Comparison of ENCODE assay signal across 11 cellular contexts in the genomic region with DNA sequence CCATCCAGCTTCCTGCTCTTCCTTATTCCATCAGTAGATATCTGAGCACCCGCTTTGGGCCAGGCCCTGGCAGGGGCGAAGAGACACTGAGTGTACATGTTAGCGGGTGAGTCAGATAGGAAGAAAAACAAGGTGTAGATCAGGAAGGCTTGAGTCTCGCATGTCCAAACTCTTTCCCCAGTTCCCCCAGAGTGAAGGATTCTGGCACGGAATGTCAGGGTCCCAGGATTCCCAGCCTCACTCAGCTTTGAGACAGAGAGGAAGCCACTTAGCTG. TPM values are rescaled to one million over a fixed set of nuclear protein-coding genes. Genes with fewer than 3 reads are reported as not detected.
DNase-seq lines count a peak whose midpoint lies in the region; ATAC-seq and TF ChIP-seq lines count a peak whose summit lies in the region.
"Had no signal": no experiment of that assay in that cellular context is flagged by ENCODE, and none has a peak within 500 bp of the region (broad histone marks: within the 10 kb centered on the region; RNA-seq: fewer than 3 reads in every experiment).

No MANE protein-coding gene starts in this region.

- no peaks in the 10 kb centered on the region for H3K36me3 ChIP-seq in DND-41 (ENCODE audit: insufficient read depth, low read length)

- H3K79me2 ChIP-seq in DND-41 (ENCODE audit: insufficient read depth, low read length) = no peaks in the 10 kb centered on the region

- H3K4me1 ChIP-seq in DND-41 (ENCODE audit: insufficient read depth, low read length) = peaks cover 35% of the 10 kb centered on the region
- H3K4me1 ChIP-seq: A549 had no signal

- H3K9me3 Mint-ChIP-seq in neural crest cell = no peaks in the 10 kb centered on the region
- H3K9me3 Mint-ChIP-seq: CD4-positive, CD25-positive, alpha-beta regulatory T cell had no signal

- H2AFZ ChIP-seq in DND-41 (ENCODE audit: low read depth, low read length) = no peak overlapping the region

- no peak overlapping the region for H3K4me2 ChIP-seq in DND-41 (ENCODE audit: insufficient read depth, low read length)
- H3K4me2 ChIP-seq: A549 had no signal

- H3K27ac ChIP-seq in DND-41 (ENCODE audit: low read length) = peak overlapping the region; percentile 54

- no peak overlapping the region; the same call in 1 of the 2 replicates for H3K9ac ChIP-seq in DND-41 (ENCODE audit: low read depth, low read length)

- H3K27me3 Mint-ChIP-seq in neural crest cell (ENCODE audit: low read depth) = peaks cover 3% of the 10 kb centered on the region

- TF ChIP-seq CTCF in DND-41 (IDR thresholded peaks at IDR 0.05; ENCODE audit: borderline replicate concordance, extremely low read depth, low read length, poor library complexity, severe bottlenecking) = no peak
- TF ChIP-seq CTCF in neural crest cell (conservative IDR thresholded peaks at IDR 0.05) = no peak
- no peak for TF ChIP-seq CTCF in GM13977 (IDR thresholded peaks at IDR 0.05; ENCODE audit: extremely low read depth, insufficient read depth, missing control alignments)

- no peaks in the 10 kb centered on the region for H4K20me1 ChIP-seq in DND-41 (ENCODE audit: insufficient read depth, low read length)

- no peaks in the 10 kb centered on the region for H3K9me3 ChIP-seq in DND-41 (ENCODE audit: insufficient read depth, low read length, severe bottlenecking)
- H3K9me3 ChIP-seq: A549 had no signal

- H3K27me3 ChIP-seq in DND-41 (ENCODE audit: insufficient read depth, low read length, poor library complexity) = no peaks in the 10 kb centered on the region

- H3K4me3 Mint-ChIP-seq in neural crest cell = no peak overlapping the region
- H3K4me3 Mint-ChIP-seq: CD4-positive, CD25-positive, alpha-beta regulatory T cell had no signal

- no peak overlapping the region for H3K4me3 ChIP-seq in DND-41 (ENCODE audit: low read depth in 1 of 2, low read length in 2 of 2)
- H3K4me3 ChIP-seq: A549 had no signal

- no peaks in the 10 kb centered on the region for H3K4me1 Mint-ChIP-seq in neural crest cell

- peak overlapping the region; percentile 19 for H3K27ac Mint-ChIP-seq in neural crest cell (ENCODE audit: unreplicated experiment)

- DNase-seq in DND-41 (no peak), dermis blood vessel endothelial cell (peak; percentile 39), neural crest cell (ENCODE audit: low read depth, low spot score) (no peak), GM13977 (ENCODE audit: low spot score) (no peak), NCI-H1417 treated with DMSO at 0.1 percent for 48 hours (lab: John Stamatoyannopoulos, UW) (no peak)
- DNase-seq: CD4-positive, CD25-positive, alpha-beta regulatory T cell; DMS53 had no signal

- ATAC-seq in DND-41 (ENCODE audit: insufficient read depth, low read depth) (0 out of 3 replicates have a peak, but pooled peaks have one; percentile 8), HG03521 (IDR thresholded peaks at IDR 0.05; ENCODE audit: unreplicated experiment) (no peak), HG03432 (IDR thresholded peaks at IDR 0.05; ENCODE audit: unreplicated experiment) (no peak)
- ATAC-seq: A549, HCT116 had no signal

- no peaks in the 10 kb centered on the region for H3K36me3 Mint-ChIP-seq in neural crest cell (ENCODE audit: low read depth)
- H3K36me3 Mint-ChIP-seq: CD4-positive, CD25-positive, alpha-beta regulatory T cell had no signal

- in situ Hi-C loops in GM13977 (cut with MboI; ENCODE audit: low pct_unique_long_range_greater_than_20kb, low sequenced_read_pairs, unreplicated experiment) = no loop called here

RNA-seq across cellular contexts. Expression of a gene that starts 24.1 kb away (rescaled TPM):
- 93.0 and 99.0 TPM in 2 replicates for total RNA-seq in dermis blood vessel endothelial cell
- total RNA-seq in neural crest cell = 1.3 and 1.5 TPM in 2 replicates

Comparison
In these comparisons a context has a peak if more than half of its experiments do, and no peak if none do; other contexts are left out.
1. RNA of a gene that starts 24.1 kb away (total RNA-seq): 93.0 to 99.0 TPM in dermis blood vessel endothelial cell; 1.3 to 1.5 TPM in neural crest cell; every median in the first group is over 10 times any median in the second.